In the genomic region with DNA sequence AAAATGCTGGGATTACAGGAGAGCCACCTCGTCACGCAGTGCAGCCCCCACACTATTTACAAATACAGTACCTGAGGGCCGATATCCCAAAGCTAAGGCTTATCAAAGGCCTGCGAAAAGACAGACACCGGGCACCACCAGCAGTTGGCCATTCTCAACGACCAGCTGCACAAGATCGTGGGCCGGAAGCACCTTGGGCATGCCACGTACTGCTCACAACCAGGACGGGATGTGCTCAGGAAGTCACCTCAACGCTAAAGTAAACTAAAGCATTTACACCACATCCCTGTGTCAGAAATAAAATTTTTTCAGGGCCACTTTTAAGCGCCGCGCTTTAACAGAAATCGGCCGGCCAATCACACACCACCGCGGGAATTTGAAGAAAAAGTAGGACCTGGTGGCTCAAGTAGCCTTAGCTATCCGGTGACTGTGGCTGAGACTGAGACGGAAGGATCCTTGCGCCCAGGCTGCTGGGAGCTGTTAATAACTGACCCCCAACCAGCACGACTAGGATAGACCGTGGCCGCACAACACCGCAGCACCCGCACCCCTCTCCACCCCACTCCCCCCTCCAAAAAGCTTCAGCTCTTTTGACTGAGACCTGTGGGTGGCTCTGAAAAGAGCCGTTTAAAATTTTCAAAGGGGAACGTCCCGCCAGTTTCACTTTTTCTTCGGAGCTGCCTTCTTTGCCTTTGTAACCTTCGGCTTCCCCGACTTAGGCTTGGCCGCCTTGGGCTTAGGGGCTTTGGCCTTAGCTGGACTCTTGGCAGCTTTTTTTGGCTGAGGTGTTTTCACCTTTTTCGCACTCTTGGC, we compare ENCODE assay signal across 8 cellular contexts.
A peak's percentile ranks its signal among the peaks of the same experiment; 100 is the strongest.
DNase-seq lines count a peak whose midpoint lies in the region; ATAC-seq and TF ChIP-seq lines count a peak whose summit lies in the region.

No MANE protein-coding gene starts in this region.

- no peaks in the 10 kb centered on the region for H3K9me3 Mint-ChIP-seq in WTC11

- no peaks in the 10 kb centered on the region for H3K27me3 Mint-ChIP-seq in WTC11 (ENCODE audit: low read depth)

- peak overlapping the region; percentile 53 for H3K4me3 ChIP-seq in lower lobe of right lung

- H3K36me3 ChIP-seq in lower lobe of right lung = no peaks in the 10 kb centered on the region

- peaks cover 33% of the 10 kb centered on the region for H3K4me1 Mint-ChIP-seq in WTC11

- peak overlapping the region; percentile 99 for H3K27ac Mint-ChIP-seq in WTC11

- H3K27ac ChIP-seq in lower lobe of right lung = peak overlapping the region; percentile 90

- TF ChIP-seq CTCF in WTC11 (IDR thresholded peaks at IDR 0.05) (no peak), lower lobe of right lung (IDR thresholded peaks at IDR 0.05) (no peak)

- in situ Hi-C loops in KBM-7 (cut with MboI; ENCODE audit: low pct_unique_long_range_greater_than_20kb, low sequenced_read_pairs) = no loop called here

- no peaks in the 10 kb centered on the region for H3K9me3 ChIP-seq in lower lobe of right lung

- no peaks in the 10 kb centered on the region for H3K36me3 Mint-ChIP-seq in WTC11

- peaks cover 19% of the 10 kb centered on the region for H3K4me1 ChIP-seq in lower lobe of right lung

- POLR2A ChIA-PET in WTC11 (lab: Charles Lee) = interaction anchor here (0.5 to 6.9 kb wide), 42 partner anchors 7 to 1659 kb away, joined by 3 to 216 read pairs (median 8); a partner anchor contains a TSS

- peaks cover 54% of the 10 kb centered on the region for H3K27me3 ChIP-seq in lower lobe of right lung (ENCODE audit: low read depth)

- intact Hi-C loops in lower lobe of right lung (cut with DNase I) = no loop called here

- CTCF ChIA-PET in WTC11 (lab: Charles Lee) = interaction anchor here (0.8 to 1.7 kb wide), 3 partner anchors 9 to 36 kb away, joined by 3 to 4 read pairs (median 3); no protein-coding TSS in a partner anchor

- H3K4me3 Mint-ChIP-seq in WTC11 = peak overlapping the region; percentile 94

- ATAC-seq in GM21515 (IDR thresholded peaks at IDR 0.05; ENCODE audit: unreplicated experiment) (peak; percentile 42), WTC11 (peak; percentile 39), lower lobe of right lung (peak; percentile 82 to 85)

- DNase-seq in DMS114 treated with DMSO at 0.1 percent for 48 hours (lab: John Stamatoyannopoulos, UW; ENCODE audit: unreplicated experiment) (peak; percentile 73), KBM-7 (peak; percentile 91), WTC11 (ENCODE audit: low spot score) (no peak), dermis blood vessel endothelial cell (peak; percentile 81), lower lobe of right lung (peak; percentile 74), NCI-H1436 treated with DMSO at 0.1 percent for 48 hours (lab: John Stamatoyannopoulos, UW) (no peak)
- peak; percentile 49 to 58 for DNase-seq in stimulated activated CD8-positive, alpha-beta memory T cell treated with anti-CD3 and anti-CD28 coated beads, Interleukin-15, amount 100 ng/mL, for 48 hours (ENCODE audit: low read depth in 2 of 2)

TF ChIP-seq in WTC11, 78 proteins besides CTCF, POLR2A, EP300 and RAD21 (continues in another document):
- TF ChIP-seq ZNF532 (CRISPR knock-in tag; IDR thresholded peaks at IDR 0.05; ENCODE audit: borderline replicate concordance) = peak; percentile 97
- no peak for TF ChIP-seq ZMAT4 (CRISPR knock-in tag; IDR thresholded peaks at IDR 0.05)
- TF ChIP-seq NR1H2 (CRISPR knock-in tag; IDR thresholded peaks at IDR 0.05) = no peak
- peak; percentile 86 for TF ChIP-seq PRRX2 (CRISPR knock-in tag; IDR thresholded peaks at IDR 0.05)
- TF ChIP-seq USF2 (CRISPR knock-in tag; IDR thresholded peaks at IDR 0.05) = no peak
- TF ChIP-seq ZNF317 (CRISPR knock-in tag; IDR thresholded peaks at IDR 0.05; ENCODE audit: borderline replicate concordance, low read depth) = 0 out of 2 replicates have a peak, but pooled peaks have one; percentile 25
- TF ChIP-seq, protein P1, sequence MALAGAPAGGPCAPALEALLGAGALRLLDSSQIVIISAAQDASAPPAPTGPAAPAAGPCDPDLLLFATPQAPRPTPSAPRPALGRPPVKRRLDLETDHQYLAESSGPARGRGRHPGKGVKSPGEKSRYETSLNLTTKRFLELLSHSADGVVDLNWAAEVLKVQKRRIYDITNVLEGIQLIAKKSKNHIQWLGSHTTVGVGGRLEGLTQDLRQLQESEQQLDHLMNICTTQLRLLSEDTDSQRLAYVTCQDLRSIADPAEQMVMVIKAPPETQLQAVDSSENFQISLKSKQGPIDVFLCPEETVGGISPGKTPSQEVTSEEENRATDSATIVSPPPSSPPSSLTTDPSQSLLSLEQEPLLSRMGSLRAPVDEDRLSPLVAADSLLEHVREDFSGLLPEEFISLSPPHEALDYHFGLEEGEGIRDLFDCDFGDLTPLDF (CRISPR knock-in tag; IDR thresholded peaks at IDR 0.05) = 0 out of 2 replicates have a peak, but pooled peaks have one; percentile 24
- peak; percentile 97 for TF ChIP-seq AR (CRISPR knock-in tag; IDR thresholded peaks at IDR 0.05)
- TF ChIP-seq, protein P2, sequence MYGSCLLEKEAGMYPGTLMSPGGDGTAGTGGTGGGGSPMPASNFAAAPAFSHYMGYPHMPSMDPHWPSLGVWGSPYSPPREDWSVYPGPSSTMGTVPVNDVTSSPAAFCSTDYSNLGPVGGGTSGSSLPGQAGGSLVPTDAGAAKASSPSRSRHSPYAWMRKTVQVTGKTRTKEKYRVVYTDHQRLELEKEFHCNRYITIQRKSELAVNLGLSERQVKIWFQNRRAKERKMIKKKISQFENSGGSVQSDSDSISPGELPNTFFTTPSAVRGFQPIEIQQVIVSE (CRISPR knock-in tag; IDR thresholded peaks at IDR 0.05; ENCODE audit: borderline replicate concordance) = peak; percentile 6; the same call in 1 of the 2 replicates
- no peak; the same call in 1 of the 2 replicates for TF ChIP-seq FOXP1 (CRISPR knock-in tag; IDR thresholded peaks at IDR 0.05; ENCODE audit: borderline replicate concordance)

Comparison
In these comparisons a context has a peak if more than half of its experiments do, and no peak if none do; other contexts are left out.
1. DNase-seq: peak in DMS114 treated with DMSO at 0.1 percent for 48 hours (single experiment), KBM-7 (single experiment), dermis blood vessel endothelial cell (single experiment), lower lobe of right lung (single experiment) and stimulated activated CD8-positive, alpha-beta memory T cell treated with anti-CD3 and anti-CD28 coated beads, Interleukin-15, amount 100 ng/mL, for 48 hours (2 of 2); none in WTC11 (single experiment) and NCI-H1436 treated with DMSO at 0.1 percent for 48 hours (single experiment).
2. Peak in every context shown above with its lines, with median percentiles within 50 percentile points of each other: ATAC-seq.